ENCODE assay signal across 8 cellular contexts in genomic region chr10:70578371-70578947, GRCh38. TPM values are rescaled to one million over a fixed set of nuclear protein-coding genes. Genes with fewer than 3 reads are reported as not detected.
A peak's percentile ranks its signal among the peaks of the same experiment; 100 is the strongest.
DNase-seq lines count a peak whose midpoint lies in the region; ATAC-seq and TF ChIP-seq lines count a peak whose summit lies in the region.

No MANE protein-coding gene starts in this region.

- H3K4me1 ChIP-seq in upper lobe of left lung, result peaks cover 17 to 38% (median 27%) of the 10 kb centered on the region in 4 donors

- 40 to 42% methylated on average over 7 of the region's 7 CpGs for WGBS in upper lobe of left lung, 2 donors

- CTCF ChIA-PET in activated naive CD4-positive, alpha-beta T cell treated with anti-CD3 and anti-CD28 coated beads for 36 hours (lab: Charles Lee), result interaction anchor here (0.6 to 1.7 kb wide), 4 partner anchors 29 to 1237 kb away, joined by 3 to 7 read pairs (median 5); no protein-coding TSS in a partner anchor

- no peaks in the 10 kb centered on the region for H3K9me3 Mint-ChIP-seq in activated naive CD4-positive, alpha-beta T cell treated with anti-CD3 and anti-CD28 coated beads for 36 hours

- no peak overlapping the region for H3K4me3 Mint-ChIP-seq in activated naive CD4-positive, alpha-beta T cell treated with anti-CD3 and anti-CD28 coated beads for 36 hours

- no peaks in the 10 kb centered on the region for H3K9me3 ChIP-seq in upper lobe of left lung

- DNase-seq in RPMI8226, result peak; percentile 91
- DNase-seq in activated naive CD4-positive, alpha-beta T cell treated with anti-CD3 and anti-CD28 coated beads for 36 hours, result peak; percentile 88
- DNase-seq in non-pigmented ciliary epithelial cell (ENCODE audit: low read depth), result peak; percentile 90
- DNase-seq in upper lobe of left lung, result no peak
- DNase-seq in SW 1271 (lab: John Stamatoyannopoulos, UW), result no peak
- DNase-seq in C1 segment of cervical spinal cord (lab: John Stamatoyannopoulos, UW), result no peak

- H3K36me3 Mint-ChIP-seq in activated naive CD4-positive, alpha-beta T cell treated with anti-CD3 and anti-CD28 coated beads for 36 hours (ENCODE audit: low read depth), result no peaks in the 10 kb centered on the region

- no peak for TF ChIP-seq EP300 in upper lobe of left lung (IDR thresholded peaks at IDR 0.05)

- no peak overlapping the region for H3K27ac ChIP-seq in upper lobe of left lung

- no peak overlapping the region for H3K4me3 ChIP-seq in upper lobe of left lung

- H3K27ac Mint-ChIP-seq in activated naive CD4-positive, alpha-beta T cell treated with anti-CD3 and anti-CD28 coated beads for 36 hours, result peak overlapping the region; percentile 57

- H3K4me1 Mint-ChIP-seq in activated naive CD4-positive, alpha-beta T cell treated with anti-CD3 and anti-CD28 coated beads for 36 hours (ENCODE audit: low read depth), result peaks cover 37% of the 10 kb centered on the region

- H3K27me3 ChIP-seq in upper lobe of left lung, result no peaks in the 10 kb centered on the region

- ATAC-seq in GM19043 (IDR thresholded peaks at IDR 0.05; ENCODE audit: low read depth, unreplicated experiment) (peak; percentile 63), HG03103 (IDR thresholded peaks at IDR 0.05; ENCODE audit: low read depth, unreplicated experiment) (peak; percentile 52), upper lobe of left lung (ENCODE audit: low FRiP score in 2 of 2) (no peak)

- TF ChIP-seq CTCF in upper lobe of left lung (IDR thresholded peaks at IDR 0.05), result no peak

- no peak for TF ChIP-seq POLR2A in upper lobe of left lung (IDR thresholded peaks at IDR 0.05)

- intact Hi-C loops in activated naive CD4-positive, alpha-beta T cell treated with anti-CD3 and anti-CD28 coated beads for 36 hours (cut with micrococcal nuclease), result loop anchor here (1.0 to 2.0 kb wide), 10 partner anchors 24 to 1492 kb away; partner anchors contain the start of genes PRF1 and SAR1A

- H3K36me3 ChIP-seq in upper lobe of left lung, result no peaks in the 10 kb centered on the region

- H3K27me3 Mint-ChIP-seq in activated naive CD4-positive, alpha-beta T cell treated with anti-CD3 and anti-CD28 coated beads for 36 hours (ENCODE audit: low read depth), result no peaks in the 10 kb centered on the region

RNA-seq across cellular contexts. Expression of gene PRF1, which starts 24.1 kb away (rescaled TPM):
- total RNA-seq in activated naive CD4-positive, alpha-beta T cell treated with anti-CD3 and anti-CD28 coated beads for 36 hours, result 1 to 10 TPM; 7.5 to 8.2 TPM
- 10 to 100 TPM in 5 of 6 donors, 1 to 10 TPM in 1; 6.3 to 26.9 (median 15.9) TPM for total RNA-seq in upper lobe of left lung

Comparison
In these comparisons a context has a peak if more than half of its experiments do, and no peak if none do; other contexts are left out.
1. ATAC-seq: peak in GM19043 (single experiment) and HG03103 (single experiment); none in upper lobe of left lung (0 of 2).
2. DNase-seq: peak in RPMI8226 (single experiment), activated naive CD4-positive, alpha-beta T cell treated with anti-CD3 and anti-CD28 coated beads for 36 hours (single experiment) and non-pigmented ciliary epithelial cell (single experiment); none in upper lobe of left lung (0 of 2), SW 1271 (0 of 2) and C1 segment of cervical spinal cord (0 of 14).